In genomic region chr13:41693434-41693833, GRCh38 we compare ENCODE assay signal across 20 cellular contexts.
"Had no signal": no experiment of that assay in that cellular context is flagged by ENCODE, and none has a peak within 500 bp of the region (broad histone marks: within the 10 kb centered on the region; RNA-seq: fewer than 3 reads in every experiment).

No MANE protein-coding gene starts in this region.

- H3K27ac Mint-ChIP-seq: activated CD8-positive, alpha-beta memory T cell treated with anti-CD3 and anti-CD28 coated beads, Interleukin-2, amount 10 ng/mL, durations not matched to agents 7 days and 5 days; activated naive CD4-positive, alpha-beta T cell treated with anti-CD3 and anti-CD28 coated beads, Interleukin-2, amount 10 ng/mL, durations not matched to agents 7 days and 5 days; activated T-helper 2 cell treated with anti-CD3 and anti-CD28 coated beads, Interferon-gamma antibody, Interleukin-2, Interleukin-4, amounts not matched to agents 10 μg/mL and 5 μg/mL and 100 μg/mL, durations not matched to agents 14 hours and 24 hours and 36 hours; stimulated activated memory B cell treated with anti-CD40 and anti-IgM and Interleukin-4, amounts not matched to agents 10 μg/mL and 1 μg/mL and 100 μg/mL, for 72 hours had no signal

- H3K27me3 ChIP-seq: adrenal gland, body of pancreas, thyroid gland had no signal

- H3K27ac ChIP-seq: adrenal gland, body of pancreas, psoas muscle, thyroid gland, VCaP had no signal

- H3K36me3 ChIP-seq: thyroid gland had no signal

- H3K27me3 Mint-ChIP-seq: activated CD8-positive, alpha-beta memory T cell treated with anti-CD3 and anti-CD28 coated beads, Interleukin-2, amount 10 ng/mL, durations not matched to agents 7 days and 5 days; activated naive CD4-positive, alpha-beta T cell treated with anti-CD3 and anti-CD28 coated beads, Interleukin-2, amount 10 ng/mL, durations not matched to agents 7 days and 5 days; central memory CD8-positive, alpha-beta T cell; stimulated activated memory B cell treated with anti-CD40 and anti-IgM and Interleukin-4, amounts not matched to agents 10 μg/mL and 1 μg/mL and 100 μg/mL, for 72 hours had no signal

- FAIRE-seq: urothelium cell line had no signal

- H3K9me3 ChIP-seq: body of pancreas, psoas muscle, thyroid gland had no signal

- H3K9me3 Mint-ChIP-seq: activated naive CD4-positive, alpha-beta T cell treated with anti-CD3 and anti-CD28 coated beads, Interleukin-2, amount 10 ng/mL, durations not matched to agents 7 days and 5 days; activated T-helper 2 cell treated with anti-CD3 and anti-CD28 coated beads, Interferon-gamma antibody, Interleukin-2, Interleukin-4, amounts not matched to agents 10 μg/mL and 5 μg/mL and 100 μg/mL, durations not matched to agents 14 hours and 24 hours and 36 hours; central memory CD8-positive, alpha-beta T cell; stimulated activated memory B cell treated with anti-CD40 and anti-IgM and Interleukin-4, amounts not matched to agents 10 μg/mL and 1 μg/mL and 100 μg/mL, for 72 hours had no signal

- DNase-seq: activated CD4-positive, alpha-beta T cell treated with anti-CD3 and anti-CD28 coated beads, Interleukin-2, amount 50 U/mL, for 48 hours; activated CD8-positive, alpha-beta memory T cell treated with anti-CD3 and anti-CD28 coated beads, Interleukin-2, amount 10 ng/mL, durations not matched to agents 7 days and 5 days; activated naive CD4-positive, alpha-beta T cell treated with anti-CD3 and anti-CD28 coated beads, Interleukin-2, amount 10 ng/mL, durations not matched to agents 7 days and 5 days; activated T-cell treated with anti-CD3 and anti-CD28 coated beads, Interleukin-2, amount 50 U/mL, for 1 hour; adrenal gland; body of pancreas; effector memory CD4-positive, alpha-beta T cell; erythroblast; hippocampal formation; kidney glomerular epithelial cell; mesendoderm; psoas muscle; stimulated activated CD4-positive, alpha-beta T cell treated with anti-CD3 and anti-CD28 coated beads, Interleukin-2, amount 100 ng/mL, for 48 hours; thyroid gland had no signal

- H3K4me3 ChIP-seq: adrenal gland, body of pancreas, psoas muscle, thyroid gland had no signal

- H3K4me1 Mint-ChIP-seq: activated CD8-positive, alpha-beta memory T cell treated with anti-CD3 and anti-CD28 coated beads, Interleukin-2, amount 10 ng/mL, durations not matched to agents 7 days and 5 days; activated naive CD4-positive, alpha-beta T cell treated with anti-CD3 and anti-CD28 coated beads, Interleukin-2, amount 10 ng/mL, durations not matched to agents 7 days and 5 days; central memory CD8-positive, alpha-beta T cell had no signal

- ATAC-seq: activated CD8-positive, alpha-beta memory T cell treated with anti-CD3 and anti-CD28 coated beads, Interleukin-2, amount 10 ng/mL, durations not matched to agents 7 days and 5 days; body of pancreas; psoas muscle; sciatic nerve; stimulated activated memory B cell treated with anti-CD40 and anti-IgM and Interleukin-4, amounts not matched to agents 10 μg/mL and 1 μg/mL and 100 μg/mL, for 72 hours had no signal

- H3K4me3 Mint-ChIP-seq: activated CD8-positive, alpha-beta memory T cell treated with anti-CD3 and anti-CD28 coated beads, Interleukin-2, amount 10 ng/mL, durations not matched to agents 7 days and 5 days; activated naive CD4-positive, alpha-beta T cell treated with anti-CD3 and anti-CD28 coated beads, Interleukin-2, amount 10 ng/mL, durations not matched to agents 7 days and 5 days; central memory CD8-positive, alpha-beta T cell; stimulated activated memory B cell treated with anti-CD40 and anti-IgM and Interleukin-4, amounts not matched to agents 10 μg/mL and 1 μg/mL and 100 μg/mL, for 72 hours had no signal
